1 cellular context compared by ENCODE assay signal in the genomic region with DNA sequence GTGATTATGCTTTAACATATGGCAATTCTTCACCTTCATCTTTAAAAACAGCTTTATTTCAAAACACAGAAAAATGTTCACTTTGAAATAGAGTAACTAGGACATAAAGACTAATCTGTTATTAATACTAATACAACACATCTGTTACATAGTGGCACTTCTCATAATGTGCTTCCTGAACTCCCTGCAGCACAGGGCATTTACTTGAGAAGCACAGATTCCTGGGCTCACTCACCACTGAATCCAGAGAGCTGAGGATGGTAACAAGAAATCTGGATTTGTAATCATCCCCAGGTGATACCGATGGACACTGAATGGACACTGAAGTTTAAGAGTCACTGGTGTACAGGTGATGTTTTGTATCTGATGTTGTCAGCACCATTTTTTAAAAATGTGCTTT.
TF ChIP-seq lines count a peak whose summit lies in the region.

No MANE protein-coding gene starts in this region.

TF ChIP-seq in A549, 52 proteins besides CTCF, POLR2A, EP300 and RAD21 (continued from another document):
- TF ChIP-seq EHMT2 (IDR thresholded peaks at IDR 0.05; ENCODE audit: low read depth) (no peak), HDAC2 (IDR thresholded peaks at IDR 0.05) (no peak), HOXA7 (CRISPR knock-in tag; IDR thresholded peaks at IDR 0.05) (no peak), CHD4 (IDR thresholded peaks at IDR 0.05; ENCODE audit: borderline replicate concordance) (no peak), HEYL (CRISPR knock-in tag; IDR thresholded peaks at IDR 0.05) (no peak), NFE2L2 (conservative IDR thresholded peaks at IDR 0.05; ENCODE audit: low read length) (no peak), NR3C1 (IDR thresholded peaks at IDR 0.05) (no peak)
